Comparison of ENCODE assay signal across 8 cellular contexts in genomic region chr6:33296797-33297405, GRCh38. TPM values are rescaled to one million over a fixed set of nuclear protein-coding genes. Genes with fewer than 3 reads are reported as not detected.
DNase-seq lines count a peak whose midpoint lies in the region; ATAC-seq and TF ChIP-seq lines count a peak whose summit lies in the region.

No MANE protein-coding gene starts in this region.

- H3K4me3 Mint-ChIP-seq in activated T-cell treated with anti-CD3 and anti-CD28 coated beads, Interleukin-2, amount 50 U/mL, for 72 hours, result peak overlapping the region; percentile 59 to 62

- H3K27me3 Mint-ChIP-seq in activated T-cell treated with anti-CD3 and anti-CD28 coated beads, Interleukin-2, amount 50 U/mL, for 72 hours (ENCODE audit: low read depth), result no peaks in the 10 kb centered on the region

- peak overlapping the region; percentile 55 for H3K27ac Mint-ChIP-seq in activated T-cell treated with anti-CD3 and anti-CD28 coated beads, Interleukin-2, amount 50 U/mL, for 72 hours

- in situ Hi-C loops in brain microvascular endothelial cell (cut with HindIII; ENCODE audit: low pct_ligation_motif_present, low sequenced_read_pairs), result no loop called here

- no peaks in the 10 kb centered on the region for H3K9me3 ChIP-seq in lung (ENCODE audit: control insufficient read depth in 2 of 2, insufficient read depth in 1 of 2, low read length in 1 of 2)
- H3K9me3 ChIP-seq in tibial nerve, result no peaks in the 10 kb centered on the region

- H3K4me1 ChIP-seq in lung (ENCODE audit: control insufficient read depth in 2 of 2, insufficient read depth in 2 of 2, low read length in 2 of 2) (peaks cover 0 to 3% of the 10 kb centered on the region in 2 donors), tibial nerve (peaks cover 3 to 43% (median 11%) of the 10 kb centered on the region in 4 donors)

- H3K27ac ChIP-seq in brain microvascular endothelial cell (no peak overlapping the region), lung (ENCODE audit: low read depth in 1 of 2, low read length in 1 of 2) (peak overlapping the region in 1 of 2 donors; percentile 85), tibial nerve (peak overlapping the region; percentile 90 to 98 (median 97))

- peaks cover 10 to 24% of the 10 kb centered on the region in 2 donors for H3K36me3 Mint-ChIP-seq in activated T-cell treated with anti-CD3 and anti-CD28 coated beads, Interleukin-2, amount 50 U/mL, for 72 hours (ENCODE audit: insufficient read depth in 2 of 2)

- TF ChIP-seq CTCF in brain microvascular endothelial cell (IDR thresholded peaks at IDR 0.05; ENCODE audit: low read depth, low read length, missing control alignments) (no peak), lung (IDR thresholded peaks at IDR 0.05; ENCODE audit: control extremely low read depth, extremely low read depth) (no peak), tibial nerve (IDR thresholded peaks at IDR 0.05) (no peak)

- TF ChIP-seq POLR2A in tibial nerve (IDR thresholded peaks at IDR 0.05), result no peak

- H3K9me3 Mint-ChIP-seq in activated T-cell treated with anti-CD3 and anti-CD28 coated beads, Interleukin-2, amount 50 U/mL, for 72 hours, result no peaks in the 10 kb centered on the region

- peak overlapping the region; percentile 88 for H3K4me3 ChIP-seq in brain microvascular endothelial cell (ENCODE audit: low read depth, low read length)
- H3K4me3 ChIP-seq in lung, result peak overlapping the region; percentile 41
- H3K4me3 ChIP-seq in tibial nerve, result peak overlapping the region in 3 of 4 donors; percentile 68 to 85 (median 72)

- 59 to 71% methylated on average over 12 of the region's 12 CpGs for WGBS in lung, 2 donors
- WGBS in tibial nerve, 2 donors, result 68 to 72% methylated on average over 7 to 12 of the region's 12 CpGs

- peaks cover 35% of the 10 kb centered on the region for H3K36me3 ChIP-seq in brain microvascular endothelial cell (replicated peaks)
- H3K36me3 ChIP-seq in lung (ENCODE audit: control insufficient read depth in 2 of 2, insufficient read depth in 2 of 2, low read length in 2 of 2), result peaks cover 9 to 39% of the 10 kb centered on the region in 2 donors
- peaks cover 0 to 60% (median 15%) of the 10 kb centered on the region in 3 donors for H3K36me3 ChIP-seq in tibial nerve

- DNase-seq in activated T-cell treated with anti-CD3 and anti-CD28 coated beads, Interleukin-2, amount 50 U/mL, for 72 hours, result no peak
- no peak for DNase-seq in activated T-cell treated with anti-CD3 and anti-CD28 coated beads, Interleukin-2, amount 50 U/mL, for 48 hours
- DNase-seq in brain microvascular endothelial cell, result no peak
- DNase-seq in lung (ENCODE audit: low spot score), result no peak
- DNase-seq in tibial nerve (ENCODE audit: low spot score in 2 of 2), result no peak
- no peak for DNase-seq in NCI-H2029 treated with DMSO at 0.1 percent for 48 hours (lab: John Stamatoyannopoulos, UW)
- DNase-seq in A172 (ENCODE audit: low spot score), result no peak
- no peak for DNase-seq in NK-92 (lab: John Stamatoyannopoulos, UW; ENCODE audit: unreplicated experiment)

- H3K27me3 ChIP-seq in brain microvascular endothelial cell (replicated peaks), result no peaks in the 10 kb centered on the region
- no peaks in the 10 kb centered on the region for H3K27me3 ChIP-seq in lung (ENCODE audit: control insufficient read depth, insufficient read depth)
- H3K27me3 ChIP-seq in tibial nerve, result no peaks in the 10 kb centered on the region

- ATAC-seq in activated T-cell treated with anti-CD3 and anti-CD28 coated beads, Interleukin-2, amount 50 U/mL, for 72 hours (replicated peaks in 1 of 2), result no peak
- ATAC-seq in lung (ENCODE audit: insufficient read depth, low FRiP score), result no peak

- TF ChIP-seq EP300 in tibial nerve (IDR thresholded peaks at IDR 0.05), result no peak

- peaks cover 33% of the 10 kb centered on the region for H3K4me1 Mint-ChIP-seq in activated T-cell treated with anti-CD3 and anti-CD28 coated beads, Interleukin-2, amount 50 U/mL, for 72 hours (ENCODE audit: low read depth)

RNA-seq across cellular contexts. Expression of gene RGL2, which starts 1.8 kb away (rescaled TPM):
- 10 to 100 TPM; 34.3 to 43.7 TPM for total RNA-seq in activated T-cell treated with anti-CD3 and anti-CD28 coated beads, Interleukin-2, amount 50 U/mL, for 72 hours
- 10 to 100 TPM; 74.7 to 93.7 TPM for total RNA-seq in lung
- polyA plus RNA-seq in lung, result 10 to 100 TPM; 72.2 to 75.4 TPM
- total RNA-seq in tibial nerve, result 10 to 100 TPM; 33.1 to 49.8 (median 43.7) TPM
- 17.7 and 18.3 TPM in 2 replicates for total RNA-seq in A172 (2014; rRNA removed; shearing (Covaris generic))

RNA-seq across cellular contexts. Expression of gene PFDN6, which starts 7.5 kb away (rescaled TPM):
- total RNA-seq in activated T-cell treated with anti-CD3 and anti-CD28 coated beads, Interleukin-2, amount 50 U/mL, for 72 hours, result 10 to 100 TPM; 41.9 to 54.6 TPM
- 10 to 100 TPM; 21.8 to 42.2 TPM for total RNA-seq in lung
- 100 to 1,000 TPM; 113 to 377 TPM for polyA plus RNA-seq in lung
- 10 to 100 TPM; 12.4 to 48.7 (median 21.0) TPM for total RNA-seq in tibial nerve
- 85.3 and 93.7 TPM in 2 replicates for total RNA-seq in A172 (2014; rRNA removed; shearing (Covaris generic))

RNA-seq across cellular contexts. Expression of gene WDR46, which starts 7.9 kb away (rescaled TPM):
- total RNA-seq in activated T-cell treated with anti-CD3 and anti-CD28 coated beads, Interleukin-2, amount 50 U/mL, for 72 hours, result 10 to 100 TPM; 46.6 to 54.0 TPM
- total RNA-seq in lung (10 to 100 TPM; 26.3 to 48.0 TPM), tibial nerve (10 to 100 TPM; 46.5 to 88.4 (median 69.1) TPM)
- polyA plus RNA-seq in lung, result 10 to 100 TPM; 47.3 to 47.6 TPM
- 77.9 and 95.4 TPM in 2 replicates for total RNA-seq in A172 (2014; rRNA removed; shearing (Covaris generic))

RNA-seq across cellular contexts. Expression of gene TAPBP, which starts 17.0 kb away (rescaled TPM):
- total RNA-seq in activated T-cell treated with anti-CD3 and anti-CD28 coated beads, Interleukin-2, amount 50 U/mL, for 72 hours, result 100 to 1,000 TPM; 180 to 210 TPM
- 100 to 1,000 TPM; 155 to 241 TPM for total RNA-seq in lung
- polyA plus RNA-seq in lung, result 10 to 100 TPM; 78.7 to 78.9 TPM
- 10 to 100 TPM; 71.2 to 91.8 (median 89.7) TPM for total RNA-seq in tibial nerve
- 59.4 and 61.6 TPM in 2 replicates for total RNA-seq in A172 (2014; rRNA removed; shearing (Covaris generic))

RNA-seq across cellular contexts. Expression of gene B3GALT4, which starts 20.0 kb away (rescaled TPM):
- 10 to 100 TPM; 10.1 to 14.2 TPM for total RNA-seq in activated T-cell treated with anti-CD3 and anti-CD28 coated beads, Interleukin-2, amount 50 U/mL, for 72 hours
- total RNA-seq in lung (10 to 100 TPM in 1 of 2 donors, 1 to 10 TPM in 1; 6.8 to 19.0 TPM), tibial nerve (10 to 100 TPM in 3 of 4 donors, 1 to 10 TPM in 1; 7.5 to 30.4 (median 17.7) TPM)
- polyA plus RNA-seq in lung, result 10 to 100 TPM; 11.2 to 16.8 TPM
- total RNA-seq in A172 (2014; rRNA removed; shearing (Covaris generic)), result 0.07 TPM in 2 replicates
